Comparison of ENCODE assay signal across 16 cellular contexts in genomic region chr20:43744966-43745733, GRCh38. TPM values are rescaled to one million over a fixed set of nuclear protein-coding genes. Genes with fewer than 3 reads are reported as not detected.
DNase-seq lines count a peak whose midpoint lies in the region; ATAC-seq and TF ChIP-seq lines count a peak whose summit lies in the region.
"Had no signal": no experiment of that assay in that cellular context is flagged by ENCODE, and none has a peak within 500 bp of the region (broad histone marks: within the 10 kb centered on the region; RNA-seq: fewer than 3 reads in every experiment).

No MANE protein-coding gene starts in this region.

- POLR2A ChIA-PET in activated B cell treated with CpG ODN at 0.5 μM for 24 hours (lab: Charles Lee): interaction anchor here (0.6 to 1.0 kb wide), 2 partner anchors 8 to 63 kb away, joined by 5 read pairs; no protein-coding TSS in a partner anchor

- H3K27me3 Mint-ChIP-seq in activated naive CD8-positive, alpha-beta T cell treated with anti-CD3 and anti-CD28 coated beads for 36 hours: no peaks in the 10 kb centered on the region
- peaks cover 13% of the 10 kb centered on the region for H3K27me3 Mint-ChIP-seq in activated naive CD8-positive, alpha-beta T cell treated with anti-CD3 and anti-CD28 coated beads, Interleukin-2, amount 50 U/mL, for 24 hours
- H3K27me3 Mint-ChIP-seq in activated B cell treated with CpG ODN at 0.5 μM for 24 hours: no peaks in the 10 kb centered on the region

- peak overlapping the region; percentile 40 for H3K27ac Mint-ChIP-seq in activated naive CD8-positive, alpha-beta T cell treated with anti-CD3 and anti-CD28 coated beads for 36 hours
- H3K27ac Mint-ChIP-seq in activated naive CD8-positive, alpha-beta T cell treated with anti-CD3 and anti-CD28 coated beads, Interleukin-2, amount 50 U/mL, for 24 hours: no peak overlapping the region
- no peak overlapping the region for H3K27ac Mint-ChIP-seq in activated B cell treated with CpG ODN at 0.5 μM for 24 hours
- H3K27ac Mint-ChIP-seq: activated CD8-positive, alpha-beta memory T cell treated with anti-CD3 and anti-CD28 coated beads, Interleukin-2, amount 10 ng/mL, durations not matched to agents 7 days and 5 days; activated naive CD8-positive, alpha-beta T cell treated with anti-CD3 and anti-CD28 coated beads, Interleukin-2, amount 10 ng/mL, durations not matched to agents 7 days and 5 days had no signal

- no peaks in the 10 kb centered on the region for H3K36me3 Mint-ChIP-seq in activated naive CD8-positive, alpha-beta T cell treated with anti-CD3 and anti-CD28 coated beads for 36 hours
- no peaks in the 10 kb centered on the region for H3K36me3 Mint-ChIP-seq in activated naive CD8-positive, alpha-beta T cell treated with anti-CD3 and anti-CD28 coated beads, Interleukin-2, amount 50 U/mL, for 24 hours (ENCODE audit: low read depth)
- H3K36me3 Mint-ChIP-seq in activated B cell treated with CpG ODN at 0.5 μM for 24 hours (ENCODE audit: low read depth): no peaks in the 10 kb centered on the region

- no peak for ATAC-seq in activated naive CD8-positive, alpha-beta T cell treated with anti-CD3 and anti-CD28 coated beads, Interleukin-2, amount 50 U/mL, for 24 hours
- ATAC-seq in activated B cell treated with CpG ODN at 0.5 μM for 24 hours (ENCODE audit: low read depth) (peak; percentile 56), GM18519 (IDR thresholded peaks at IDR 0.05; ENCODE audit: low FRiP score, unreplicated experiment) (no peak), GM21515 (IDR thresholded peaks at IDR 0.05; ENCODE audit: unreplicated experiment) (no peak)
- ATAC-seq: activated CD8-positive, alpha-beta memory T cell treated with anti-CD3 and anti-CD28 coated beads, Interleukin-2, amount 10 ng/mL, durations not matched to agents 7 days and 5 days had no signal

- CTCF ChIA-PET in activated B cell treated with CpG ODN at 0.5 μM for 24 hours (lab: Charles Lee): no interaction called here

- no peak for DNase-seq in activated naive CD8-positive, alpha-beta T cell treated with anti-CD3 and anti-CD28 coated beads for 36 hours
- DNase-seq in activated naive CD8-positive, alpha-beta T cell treated with anti-CD3 and anti-CD28 coated beads, Interleukin-2, amount 50 U/mL, for 24 hours: no peak
- peak; percentile 66 for DNase-seq in NCI-H524 treated with DMSO at 0.1 percent for 48 hours (lab: John Stamatoyannopoulos, UW)
- DNase-seq in activated B cell treated with CpG ODN at 0.5 μM for 24 hours: no peak
- DNase-seq in NCI-H748 (lab: John Stamatoyannopoulos, UW; ENCODE audit: unreplicated experiment): no peak
- DNase-seq in stimulated activated CD4-positive, alpha-beta T cell treated with anti-CD3 and anti-CD28 coated beads, Interleukin-15, amount 100 ng/mL, for 24 hours: no peak
- DNase-seq: activated CD8-positive, alpha-beta memory T cell treated with anti-CD3 and anti-CD28 coated beads, Interleukin-2, amount 10 ng/mL, durations not matched to agents 7 days and 5 days; activated naive CD8-positive, alpha-beta T cell treated with anti-CD3 and anti-CD28 coated beads, Interleukin-2, amount 10 ng/mL, durations not matched to agents 7 days and 5 days; NCI-H1105 treated with DMSO at 0.1 percent for 48 hours; ovary; Peyer's patch; T1000; uterus had no signal

- no peak for TF ChIP-seq CTCF in activated B cell treated with CpG ODN at 0.5 μM for 24 hours (IDR thresholded peaks at IDR 0.05)

- no peak overlapping the region for H3K4me3 Mint-ChIP-seq in activated naive CD8-positive, alpha-beta T cell treated with anti-CD3 and anti-CD28 coated beads for 36 hours
- H3K4me3 Mint-ChIP-seq in activated naive CD8-positive, alpha-beta T cell treated with anti-CD3 and anti-CD28 coated beads, Interleukin-2, amount 50 U/mL, for 24 hours: no peak overlapping the region
- H3K4me3 Mint-ChIP-seq in activated B cell treated with CpG ODN at 0.5 μM for 24 hours: no peak overlapping the region
- H3K4me3 Mint-ChIP-seq: activated CD8-positive, alpha-beta memory T cell treated with anti-CD3 and anti-CD28 coated beads, Interleukin-2, amount 10 ng/mL, durations not matched to agents 7 days and 5 days; activated naive CD8-positive, alpha-beta T cell treated with anti-CD3 and anti-CD28 coated beads, Interleukin-2, amount 10 ng/mL, durations not matched to agents 7 days and 5 days had no signal

- H3K4me1 Mint-ChIP-seq in activated naive CD8-positive, alpha-beta T cell treated with anti-CD3 and anti-CD28 coated beads for 36 hours: peaks cover 13% of the 10 kb centered on the region
- peaks cover 24% of the 10 kb centered on the region for H3K4me1 Mint-ChIP-seq in activated naive CD8-positive, alpha-beta T cell treated with anti-CD3 and anti-CD28 coated beads, Interleukin-2, amount 50 U/mL, for 24 hours
- peaks cover 15% of the 10 kb centered on the region for H3K4me1 Mint-ChIP-seq in activated B cell treated with CpG ODN at 0.5 μM for 24 hours

- intact Hi-C loops in activated B cell treated with CpG ODN at 0.5 μM for 24 hours (cut with micrococcal nuclease): no loop called here

- H3K9me3 Mint-ChIP-seq in activated naive CD8-positive, alpha-beta T cell treated with anti-CD3 and anti-CD28 coated beads for 36 hours: no peaks in the 10 kb centered on the region
- H3K9me3 Mint-ChIP-seq in activated naive CD8-positive, alpha-beta T cell treated with anti-CD3 and anti-CD28 coated beads, Interleukin-2, amount 50 U/mL, for 24 hours: peaks cover 3% of the 10 kb centered on the region
- no peaks in the 10 kb centered on the region for H3K9me3 Mint-ChIP-seq in activated B cell treated with CpG ODN at 0.5 μM for 24 hours

RNA-seq across cellular contexts. Expression of gene GTSF1L, which starts 18.3 kb away (rescaled TPM):
- not detected for total RNA-seq in activated naive CD8-positive, alpha-beta T cell treated with anti-CD3 and anti-CD28 coated beads for 36 hours
- 0.34 and 1.3 TPM in 2 replicates for total RNA-seq in activated B cell treated with CpG ODN at 0.5 μM for 24 hours
- total RNA-seq: activated naive CD8-positive, alpha-beta T cell treated with anti-CD3 and anti-CD28 coated beads, Interleukin-2, amount 10 ng/mL, durations not matched to agents 7 days and 5 days; mesenteric fat pad; ovary; Peyer's patch; uterus had no signal
